12 cellular contexts compared by ENCODE assay signal in genomic region chr1:246067432-246068021, GRCh38.
DNase-seq lines count a peak whose midpoint lies in the region; ATAC-seq, FAIRE-seq and TF ChIP-seq lines count a peak whose summit lies in the region.
"Had no signal": no experiment of that assay in that cellular context is flagged by ENCODE, and none has a peak within 500 bp of the region (broad histone marks: within the 10 kb centered on the region; RNA-seq: fewer than 3 reads in every experiment).

No MANE protein-coding gene starts in this region.

- H3K36me3 ChIP-seq in BLaER1 treated with 17β-estradiol and CSF1 and Interleukin-3, amounts not matched to agents 10 nM and 100 nM: no peaks in the 10 kb centered on the region
- H3K36me3 ChIP-seq in astrocyte (ENCODE audit: insufficient read depth, low read length): no peaks in the 10 kb centered on the region
- H3K36me3 ChIP-seq: suprapubic skin had no signal

- no peaks in the 10 kb centered on the region for H3K9me3 ChIP-seq in BLaER1 treated with 17β-estradiol and CSF1 and Interleukin-3, amounts not matched to agents 10 nM and 100 nM (replicated peaks in 1 of 11)
- H3K9me3 ChIP-seq in astrocyte (ENCODE audit: insufficient read depth, low read depth, low read length): no peaks in the 10 kb centered on the region
- H3K9me3 ChIP-seq: suprapubic skin had no signal

- H3K4me1 Mint-ChIP-seq in astrocyte (ENCODE audit: low read depth, unreplicated experiment) (peaks cover 50% of the 10 kb centered on the region), naive B cell (peaks cover 7 to 11% (median 10%) of the 10 kb centered on the region in 3 donors)
- H3K4me1 Mint-ChIP-seq in activated T-helper 2 cell treated with anti-CD3 and anti-CD28 coated beads, Interferon-gamma antibody, Interleukin-2, Interleukin-4, amounts not matched to agents 10 μg/mL and 5 μg/mL and 100 μg/mL, durations not matched to agents 14 hours and 24 hours and 36 hours (ENCODE audit: low read depth): peaks cover 9% of the 10 kb centered on the region

- H2AFZ ChIP-seq in astrocyte (ENCODE audit: low read depth, low read length): no peak overlapping the region

- TF ChIP-seq CTCF in astrocyte (IDR thresholded peaks at IDR 0.05; ENCODE audit: insufficient read depth, low read depth, low read length): no peak

- ATAC-seq in HG03064 (IDR thresholded peaks at IDR 0.05; ENCODE audit: low read depth, unreplicated experiment): peak; percentile 82
- peak in 1 of 2 donors; percentile 45 for ATAC-seq in naive B cell (ENCODE audit: low read depth in 2 of 2)
- no peak for ATAC-seq in left lobe of liver
- ATAC-seq in HG03108 (IDR thresholded peaks at IDR 0.05; ENCODE audit: unreplicated experiment): no peak
- ATAC-seq: HepG2 had no signal

- FAIRE-seq in astrocyte (lab: Jason Lieb, UNC): no peak
- FAIRE-seq: HepG2 had no signal

- peak overlapping the region; percentile 89 for H3K27ac Mint-ChIP-seq in astrocyte (ENCODE audit: unreplicated experiment)
- H3K27ac Mint-ChIP-seq in naive B cell: peak overlapping the region in 4 of 6 donors; percentile 54 to 83 (median 76)
- H3K27ac Mint-ChIP-seq in activated T-helper 2 cell treated with anti-CD3 and anti-CD28 coated beads, Interferon-gamma antibody, Interleukin-2, Interleukin-4, amounts not matched to agents 10 μg/mL and 5 μg/mL and 100 μg/mL, durations not matched to agents 14 hours and 24 hours and 36 hours: no peak overlapping the region

- peak overlapping the region; percentile 77 to 92 (median 87) for H3K4me2 ChIP-seq in BLaER1 treated with 17β-estradiol and CSF1 and Interleukin-3, amounts not matched to agents 10 nM and 100 nM
- peak overlapping the region; percentile 41 for H3K4me2 ChIP-seq in astrocyte (ENCODE audit: low read length)

- H3K27ac ChIP-seq in BLaER1 treated with 17β-estradiol and CSF1 and Interleukin-3, amounts not matched to agents 10 nM and 100 nM: peak overlapping the region in 9 of 11 experiments; percentile 21 to 60 (median 52); a peak in 17 of 22 replicates
- no peak overlapping the region for H3K27ac ChIP-seq in astrocyte (ENCODE audit: low read depth, low read length)
- H3K27ac ChIP-seq: suprapubic skin had no signal

- H3K36me3 Mint-ChIP-seq in astrocyte (ENCODE audit: low read depth, unreplicated experiment): no peaks in the 10 kb centered on the region
- H3K36me3 Mint-ChIP-seq in naive B cell: peaks cover 0 to 6% of the 10 kb centered on the region in 2 donors
- H3K36me3 Mint-ChIP-seq in activated T-helper 2 cell treated with anti-CD3 and anti-CD28 coated beads, Interferon-gamma antibody, Interleukin-2, Interleukin-4, amounts not matched to agents 10 μg/mL and 5 μg/mL and 100 μg/mL, durations not matched to agents 14 hours and 24 hours and 36 hours (ENCODE audit: low read depth): no peaks in the 10 kb centered on the region

- H3K27me3 Mint-ChIP-seq in astrocyte (ENCODE audit: low read depth, unreplicated experiment) (no peaks in the 10 kb centered on the region), naive B cell (no peaks in the 10 kb centered on the region)
- no peaks in the 10 kb centered on the region for H3K27me3 Mint-ChIP-seq in activated T-helper 2 cell treated with anti-CD3 and anti-CD28 coated beads, Interferon-gamma antibody, Interleukin-2, Interleukin-4, amounts not matched to agents 10 μg/mL and 5 μg/mL and 100 μg/mL, durations not matched to agents 14 hours and 24 hours and 36 hours (ENCODE audit: low read depth)
- H3K27me3 Mint-ChIP-seq: naive thymus-derived CD8-positive, alpha-beta T cell had no signal

- peaks cover 24 to 62% (median 54%) of the 10 kb centered on the region in 10 experiments for H3K4me1 ChIP-seq in BLaER1 treated with 17β-estradiol and CSF1 and Interleukin-3, amounts not matched to agents 10 nM and 100 nM
- no peaks in the 10 kb centered on the region for H3K4me1 ChIP-seq in astrocyte (ENCODE audit: insufficient read depth, low read length)

- no peaks in the 10 kb centered on the region for H3K79me2 ChIP-seq in astrocyte (ENCODE audit: insufficient read depth, low read length)

- intact Hi-C loops in activated T-helper 2 cell treated with anti-CD3 and anti-CD28 coated beads, Interferon-gamma antibody, Interleukin-2, Interleukin-4, amounts not matched to agents 10 μg/mL and 5 μg/mL and 100 μg/mL, durations not matched to agents 14 hours and 24 hours and 36 hours (cut with micrococcal nuclease): no loop called here

- H3K9me3 Mint-ChIP-seq in astrocyte (ENCODE audit: unreplicated experiment): no peaks in the 10 kb centered on the region
- no peaks in the 10 kb centered on the region for H3K9me3 Mint-ChIP-seq in naive B cell
- H3K9me3 Mint-ChIP-seq in activated T-helper 2 cell treated with anti-CD3 and anti-CD28 coated beads, Interferon-gamma antibody, Interleukin-2, Interleukin-4, amounts not matched to agents 10 μg/mL and 5 μg/mL and 100 μg/mL, durations not matched to agents 14 hours and 24 hours and 36 hours: no peaks in the 10 kb centered on the region
- H3K9me3 Mint-ChIP-seq: naive thymus-derived CD8-positive, alpha-beta T cell had no signal

- H4K20me1 ChIP-seq in BLaER1 treated with 17β-estradiol and CSF1 and Interleukin-3, amounts not matched to agents 10 nM and 100 nM: no peaks in the 10 kb centered on the region
- H4K20me1 ChIP-seq in astrocyte (ENCODE audit: insufficient read depth, low read length): no peaks in the 10 kb centered on the region

- no peaks in the 10 kb centered on the region; a peak in 1 of 22 replicates for H3K27me3 ChIP-seq in BLaER1 treated with 17β-estradiol and CSF1 and Interleukin-3, amounts not matched to agents 10 nM and 100 nM
- H3K27me3 ChIP-seq in astrocyte (ENCODE audit: insufficient read depth, low read length): no peaks in the 10 kb centered on the region
- H3K27me3 ChIP-seq: suprapubic skin had no signal

- H3K4me3 Mint-ChIP-seq in astrocyte (ENCODE audit: unreplicated experiment) (no peak overlapping the region), naive B cell (peak overlapping the region in 2 of 8 donors; percentile 53 to 59)
- no peak overlapping the region for H3K4me3 Mint-ChIP-seq in activated T-helper 2 cell treated with anti-CD3 and anti-CD28 coated beads, Interferon-gamma antibody, Interleukin-2, Interleukin-4, amounts not matched to agents 10 μg/mL and 5 μg/mL and 100 μg/mL, durations not matched to agents 14 hours and 24 hours and 36 hours (ENCODE audit: low read depth)

- peak; percentile 32 for DNase-seq in astrocyte (ENCODE audit: low read depth)
- peak; percentile 19 for DNase-seq in naive B cell
- no peak for DNase-seq in left lobe of liver (ENCODE audit: low spot score)
- no peak for DNase-seq in activated CD4-positive, CD25-positive, alpha-beta regulatory T cell (lab: John Stamatoyannopoulos, UW)
- no peak for DNase-seq in activated T-helper 2 cell treated with anti-CD3 and anti-CD28 coated beads, Interferon-gamma antibody, Interleukin-2, Interleukin-4, amounts not matched to agents 10 μg/mL and 5 μg/mL and 100 μg/mL, durations not matched to agents 14 hours and 24 hours and 36 hours (ENCODE audit: low spot score)
- DNase-seq: NCI-H510A treated with DMSO at 0.1 percent for 48 hours had no signal

- peak overlapping the region; percentile 18 to 58 (median 32); a peak in 16 of 20 replicates for H3K4me3 ChIP-seq in BLaER1 treated with 17β-estradiol and CSF1 and Interleukin-3, amounts not matched to agents 10 nM and 100 nM
- H3K4me3 ChIP-seq in astrocyte (ENCODE audit: insufficient read depth, low read depth, low read length): no peak overlapping the region
- H3K4me3 ChIP-seq: suprapubic skin had no signal

- peak overlapping the region; percentile 7 to 60 (median 45); a peak in 17 of 22 replicates for H3K9ac ChIP-seq in BLaER1 treated with 17β-estradiol and CSF1 and Interleukin-3, amounts not matched to agents 10 nM and 100 nM
- no peak overlapping the region for H3K9ac ChIP-seq in astrocyte (ENCODE audit: low read length)

Comparison
In these comparisons a context has a peak if more than half of its experiments do, and no peak if none do; other contexts are left out.
1. DNase-seq: peak in astrocyte (single experiment) and naive B cell (single experiment); none in left lobe of liver (single experiment), activated CD4-positive, CD25-positive, alpha-beta regulatory T cell (0 of 4) and activated T-helper 2 cell treated with anti-CD3 and anti-CD28 coated beads, Interferon-gamma antibody, Interleukin-2, Interleukin-4, amounts not matched to agents 10 μg/mL and 5 μg/mL and 100 μg/mL, durations not matched to agents 14 hours and 24 hours and 36 hours (single experiment).